In genomic region chr17:61699694-61700093, GRCh38 we compare ENCODE assay signal across 28 cellular contexts.
"Had no signal": no experiment of that assay in that cellular context is flagged by ENCODE, and none has a peak within 500 bp of the region (broad histone marks: within the 10 kb centered on the region; RNA-seq: fewer than 3 reads in every experiment).

No MANE protein-coding gene starts in this region.

- H3K79me2 ChIP-seq: parathyroid adenoma had no signal

- H3K27ac ChIP-seq: neutrophil, ovary, parathyroid adenoma, psoas muscle, right lobe of liver, sigmoid colon, stomach, thoracic aorta, thyroid gland, tibial nerve, upper lobe of left lung, vagina had no signal

- FAIRE-seq: small intestine, urothelium cell line had no signal

- H3K36me3 ChIP-seq: neutrophil, ovary, right lobe of liver, sigmoid colon, stomach, thoracic aorta, thyroid gland, tibial nerve, upper lobe of left lung, vagina had no signal

- H3K9me3 ChIP-seq: thyroid gland had no signal

- DNase-seq: naive thymus-derived CD8-positive, alpha-beta T cell; nephron progenitor cell; nucleus accumbens; ovary; posterior cingulate gyrus; psoas muscle; right cardiac atrium; right lobe of liver; sigmoid colon; small intestine; stimulated activated CD4-positive, alpha-beta T cell treated with anti-CD3 and anti-CD28 coated beads, Interleukin-15, amount 100 ng/mL, for 24 hours; stimulated activated CD4-positive, alpha-beta T cell treated with anti-CD3 and anti-CD28 coated beads, Interleukin-2, amount 100 ng/mL, for 24 hours; stimulated activated CD4-positive, alpha-beta T cell treated with anti-CD3 and anti-CD28 coated beads, Interleukin-2, amount 100 ng/mL, for 48 hours; stimulated activated CD4-positive, alpha-beta T cell treated with anti-CD3 and anti-CD28 coated beads, Interleukin-4, amount 100 ng/mL, for 24 hours; stimulated activated naive B cell treated with anti-CD40 and anti-IgM and Interleukin-4, amounts not matched to agents 10 μg/mL and 1 μg/mL and 100 μg/mL, for 72 hours; stimulated activated naive CD4-positive, alpha-beta T cell treated with Interleukin-2 at 50 U/mL for 16 hours; stomach; thyroid gland; trophoblast cell; upper lobe of left lung had no signal

- H3K4me1 ChIP-seq: parathyroid adenoma, psoas muscle, right lobe of liver, sigmoid colon, stomach, thyroid gland, tibial nerve, upper lobe of left lung, vagina had no signal

- H3K9ac ChIP-seq: parathyroid adenoma had no signal

- ATAC-seq: naive thymus-derived CD8-positive, alpha-beta T cell; natural killer cell treated with Interleukin-12 subunit alpha and Interleukin-12 subunit beta and Interleukin-15 and Interleukin-18, amount 100 ng/mL, for 72 hours; psoas muscle; right cardiac atrium; right lobe of liver; stimulated activated effector memory CD8-positive, alpha-beta T cell treated with anti-CD3 and anti-CD28 coated beads, Interleukin-12 subunit alpha, Interleukin-12 subunit beta, amount 100 ng/mL, for 72 hours; stimulated activated naive B cell treated with anti-CD40 and anti-IgM and Interleukin-4, amounts not matched to agents 10 μg/mL and 1 μg/mL and 100 μg/mL, for 72 hours had no signal

- H2AFZ ChIP-seq: parathyroid adenoma had no signal

- H3K27me3 ChIP-seq: neutrophil, ovary, right lobe of liver, sigmoid colon, stomach, thyroid gland, tibial nerve, upper lobe of left lung, vagina had no signal

- H3K4me3 ChIP-seq: ovary, psoas muscle, right lobe of liver, sigmoid colon, stomach, thoracic aorta, thyroid gland, tibial nerve, upper lobe of left lung, vagina had no signal
